In genomic region chr5:6873359-6873758, GRCh38 we compare ENCODE assay signal across 24 cellular contexts.
"Had no signal": no experiment of that assay in that cellular context is flagged by ENCODE, and none has a peak within 500 bp of the region (broad histone marks: within the 10 kb centered on the region; RNA-seq: fewer than 3 reads in every experiment).

No MANE protein-coding gene starts in this region.

- ATAC-seq: activated CD8-positive, alpha-beta memory T cell treated with anti-CD3 and anti-CD28 coated beads, Interleukin-2, amount 10 ng/mL, durations not matched to agents 7 days and 5 days; activated naive CD4-positive, alpha-beta T cell treated with anti-CD3 and anti-CD28 coated beads, Interleukin-2, amount 50 U/mL, for 72 hours; activated naive CD8-positive, alpha-beta T cell treated with anti-CD3 and anti-CD28 coated beads, Interleukin-2, amount 50 U/mL, for 24 hours; body of pancreas; T-helper 17 cell had no signal

- H3K4me1 Mint-ChIP-seq: activated B cell treated with CpG ODN at 0.5 μM for 24 hours; activated CD4-positive, alpha-beta T cell treated with anti-CD3 and anti-CD28 coated beads, Interleukin-2, amount 10 ng/mL, durations not matched to agents 24 days and 14 days; activated CD8-positive, alpha-beta memory T cell treated with anti-CD3 and anti-CD28 coated beads, Interleukin-2, amount 10 ng/mL, durations not matched to agents 7 days and 5 days; activated naive CD8-positive, alpha-beta T cell treated with anti-CD3 and anti-CD28 coated beads, Interleukin-2, amount 50 U/mL, for 24 hours; T-helper 17 cell had no signal

- H3K27ac Mint-ChIP-seq: activated B cell treated with CpG ODN at 0.5 μM for 24 hours; activated CD4-positive, alpha-beta T cell treated with anti-CD3 and anti-CD28 coated beads, Interleukin-2, amount 10 ng/mL, durations not matched to agents 24 days and 14 days; activated CD8-positive, alpha-beta memory T cell treated with anti-CD3 and anti-CD28 coated beads, Interleukin-2, amount 10 ng/mL, durations not matched to agents 7 days and 5 days; activated naive CD4-positive, alpha-beta T cell treated with anti-CD3 and anti-CD28 coated beads, Interleukin-2, amount 50 U/mL, for 72 hours; activated naive CD8-positive, alpha-beta T cell treated with anti-CD3 and anti-CD28 coated beads, Interleukin-2, amount 50 U/mL, for 24 hours; activated T-cell treated with anti-CD3 and anti-CD28 coated beads, Interleukin-2, amount 50 U/mL, for 24 hours; T-helper 17 cell had no signal

- H3K4me3 ChIP-seq: ascending aorta, body of pancreas had no signal

- H3K4me3 Mint-ChIP-seq: activated B cell treated with CpG ODN at 0.5 μM for 24 hours; activated CD4-positive, alpha-beta T cell treated with anti-CD3 and anti-CD28 coated beads, Interleukin-2, amount 10 ng/mL, durations not matched to agents 24 days and 14 days; activated CD8-positive, alpha-beta memory T cell treated with anti-CD3 and anti-CD28 coated beads, Interleukin-2, amount 10 ng/mL, durations not matched to agents 7 days and 5 days; activated naive CD8-positive, alpha-beta T cell treated with anti-CD3 and anti-CD28 coated beads, Interleukin-2, amount 50 U/mL, for 24 hours; activated T-cell treated with anti-CD3 and anti-CD28 coated beads, Interleukin-2, amount 50 U/mL, for 24 hours; T-helper 17 cell had no signal

- H3K36me3 Mint-ChIP-seq: activated CD8-positive, alpha-beta memory T cell treated with anti-CD3 and anti-CD28 coated beads, Interleukin-2, amount 10 ng/mL, durations not matched to agents 7 days and 5 days had no signal

- H3K27ac ChIP-seq: ascending aorta, body of pancreas had no signal

- H3K36me3 ChIP-seq: ascending aorta had no signal

- H3K9me3 Mint-ChIP-seq: activated B cell treated with CpG ODN at 0.5 μM for 24 hours; activated CD4-positive, alpha-beta T cell treated with anti-CD3 and anti-CD28 coated beads, Interleukin-2, amount 10 ng/mL, durations not matched to agents 24 days and 14 days; activated naive CD4-positive, alpha-beta T cell treated with anti-CD3 and anti-CD28 coated beads, Interleukin-2, amount 50 U/mL, for 72 hours; activated naive CD8-positive, alpha-beta T cell treated with anti-CD3 and anti-CD28 coated beads, Interleukin-2, amount 50 U/mL, for 24 hours; activated T-cell treated with anti-CD3 and anti-CD28 coated beads, Interleukin-2, amount 50 U/mL, for 24 hours had no signal

- DNase-seq: activated B cell treated with CpG ODN at 0.5 μM for 24 hours; activated CD4-positive, alpha-beta T cell treated with anti-CD3 and anti-CD28 coated beads for 1 hour; activated CD4-positive, alpha-beta T cell treated with anti-CD3 and anti-CD28 coated beads, Interleukin-2, amount 10 ng/mL, durations not matched to agents 24 days and 14 days; activated CD4-positive, alpha-beta T cell treated with anti-CD3 and anti-CD28 coated beads, Interleukin-2, amount 50 U/mL, for 48 hours; activated CD8-positive, alpha-beta memory T cell treated with anti-CD3 and anti-CD28 coated beads, Interleukin-2, amount 10 ng/mL, durations not matched to agents 7 days and 5 days; activated effector memory CD4-positive, alpha-beta T cell treated with anti-CD3 and anti-CD28 coated beads, Interleukin-2, amount 50 U/mL, for 16 hours; activated naive CD4-positive, alpha-beta T cell treated with Interleukin-2 at 50 U/mL for 16 hours; activated naive CD8-positive, alpha-beta T cell treated with anti-CD3 and anti-CD28 coated beads, Interleukin-2, amount 50 U/mL, for 24 hours; activated T-cell treated with anti-CD3 and anti-CD28 coated beads, Interleukin-2, amount 50 U/mL, for 24 hours; amniotic stem cell; body of pancreas; central memory CD4-positive, alpha-beta T cell; Karpas-422; MM.1S; NCI-H1105; NCI-H1436 treated with DMSO at 0.1 percent for 48 hours; NCI-H187; NCI-H774; SIG-M5; T-helper 17 cell; T-helper 9 cell had no signal

- H3K4me1 ChIP-seq: ascending aorta had no signal

- H3K27me3 ChIP-seq: ascending aorta, body of pancreas had no signal

- FAIRE-seq: bronchial epithelial cell had no signal

- H3K27me3 Mint-ChIP-seq: activated B cell treated with CpG ODN at 0.5 μM for 24 hours; activated CD4-positive, alpha-beta T cell treated with anti-CD3 and anti-CD28 coated beads, Interleukin-2, amount 10 ng/mL, durations not matched to agents 24 days and 14 days; activated CD8-positive, alpha-beta memory T cell treated with anti-CD3 and anti-CD28 coated beads, Interleukin-2, amount 10 ng/mL, durations not matched to agents 7 days and 5 days; activated naive CD8-positive, alpha-beta T cell treated with anti-CD3 and anti-CD28 coated beads, Interleukin-2, amount 50 U/mL, for 24 hours had no signal

- H3K9me3 ChIP-seq: ascending aorta, body of pancreas had no signal
